Comparison of ENCODE assay signal across 11 cellular contexts in genomic region chr6:31122803-31123706, GRCh38. TPM values are rescaled to one million over a fixed set of nuclear protein-coding genes. Genes with fewer than 3 reads are reported as not detected.
DNase-seq lines count a peak whose midpoint lies in the region; TF ChIP-seq lines count a peak whose summit lies in the region.
"Had no signal": no experiment of that assay in that cellular context is flagged by ENCODE, and none has a peak within 500 bp of the region (broad histone marks: within the 10 kb centered on the region; RNA-seq: fewer than 3 reads in every experiment).

No MANE protein-coding gene starts in this region.

- no peak overlapping the region for H3K4me3 ChIP-seq in uterus

- intact Hi-C loops in uterus (cut with DNase I; ENCODE audit: low total_unique reads), result no loop called here

- no peak for TF ChIP-seq POLR2A in uterus (IDR thresholded peaks at IDR 0.05)

- peak; percentile 13 for DNase-seq in SIG-M5 treated with dmso at 0.1 percent for 504 hours (lab: John Stamatoyannopoulos, UW; ENCODE audit: unreplicated experiment)
- DNase-seq in SIG-M5 (lab: John Stamatoyannopoulos, UW), result no peak
- peak; percentile 91 for DNase-seq in dermis blood vessel endothelial cell
- DNase-seq in medulla oblongata (ENCODE audit: extremely low spot score), result peak; percentile 61
- DNase-seq in uterus, result peak; percentile 70 to 84
- DNase-seq in SK-N-DZ (ENCODE audit: low spot score), result no peak
- no peak for DNase-seq in NCI-H510A treated with DMSO at 0.1 percent for 48 hours (lab: John Stamatoyannopoulos, UW)
- no peak for DNase-seq in activated CD4-positive, alpha-beta T cell treated with anti-CD3 and anti-CD28 coated beads for 1 hour
- DNase-seq: CD4-positive, CD25-positive, alpha-beta regulatory T cell; central memory CD4-positive, alpha-beta T cell; stimulated activated CD4-positive, alpha-beta T cell treated with anti-CD3 and anti-CD28 coated beads, Interleukin-15, amount 100 ng/mL, for 24 hours had no signal

- H3K36me3 ChIP-seq in uterus, result no peaks in the 10 kb centered on the region

- no peaks in the 10 kb centered on the region for H3K27me3 ChIP-seq in uterus

- H3K4me1 ChIP-seq in uterus, result no peaks in the 10 kb centered on the region

- peak overlapping the region; percentile 50 to 63 for H3K27ac ChIP-seq in uterus

- no peak for TF ChIP-seq CTCF in uterus (IDR thresholded peaks at IDR 0.05)

- no peaks in the 10 kb centered on the region for H3K9me3 ChIP-seq in uterus

RNA-seq across cellular contexts. Expression of gene CDSN, which starts 2.8 kb away (rescaled TPM):
- total RNA-seq in dermis blood vessel endothelial cell (not detected in 2 replicates), uterus (under 1 TPM in 1 of 4 donors, not detected in 3; 0.28 TPM)
- polyA plus RNA-seq in SK-N-DZ (2014; cell fraction: cytosol; rRNA removed), result not detected in 2 replicates
- polyA plus RNA-seq in SK-N-DZ (2014; cell fraction: nucleus; rRNA removed), result not detected in 2 replicates
- total RNA-seq: CD4-positive, CD25-positive, alpha-beta regulatory T cell had no signal
- polyA plus RNA-seq: CD4-positive, CD25-positive, alpha-beta regulatory T cell had no signal

RNA-seq across cellular contexts. Expression of gene PSORS1C1, which starts 8.5 kb away (rescaled TPM):
- 0.17 and 4.7 TPM in 2 replicates for total RNA-seq in dermis blood vessel endothelial cell
- total RNA-seq in uterus, result 1 to 10 TPM in 1 of 4 donors, under 1 TPM in 3; under 0.01 to 4.5 (median 0.54) TPM
- polyA plus RNA-seq in SK-N-DZ (2014; cell fraction: cytosol; rRNA removed), result 0.16 TPM in 1 of 2 replicates, not detected in the other
- not detected in 2 replicates for polyA plus RNA-seq in SK-N-DZ (2014; cell fraction: nucleus; rRNA removed)
- total RNA-seq: CD4-positive, CD25-positive, alpha-beta regulatory T cell had no signal
- polyA plus RNA-seq: CD4-positive, CD25-positive, alpha-beta regulatory T cell had no signal

RNA-seq across cellular contexts. Expression of gene C6orf15, which starts 10.7 kb away (rescaled TPM):
- total RNA-seq in dermis blood vessel endothelial cell (0.14 TPM in 1 of 2 replicates, not detected in the other), uterus (under 1 TPM in 1 of 4 donors, not detected in 3; 0.35 TPM)
- not detected in 2 replicates for polyA plus RNA-seq in SK-N-DZ (2014; cell fraction: cytosol; rRNA removed)
- not detected in 2 replicates for polyA plus RNA-seq in SK-N-DZ (2014; cell fraction: nucleus; rRNA removed)
- total RNA-seq: CD4-positive, CD25-positive, alpha-beta regulatory T cell had no signal
- polyA plus RNA-seq: CD4-positive, CD25-positive, alpha-beta regulatory T cell had no signal

RNA-seq across cellular contexts. Expression of gene PSORS1C2, which starts 15.8 kb away (rescaled TPM):
- total RNA-seq in dermis blood vessel endothelial cell (not detected in 2 replicates), uterus (not detected)
- not detected in 2 replicates for polyA plus RNA-seq in SK-N-DZ (2014; cell fraction: cytosol; rRNA removed)
- polyA plus RNA-seq in SK-N-DZ (2014; cell fraction: nucleus; rRNA removed), result not detected in 2 replicates
- total RNA-seq: CD4-positive, CD25-positive, alpha-beta regulatory T cell had no signal
- polyA plus RNA-seq: CD4-positive, CD25-positive, alpha-beta regulatory T cell had no signal

RNA-seq across cellular contexts. Expression of gene CCHCR1, which starts 34.5 kb away (rescaled TPM):
- total RNA-seq in dermis blood vessel endothelial cell, result 12.3 and 18.1 TPM in 2 replicates
- 10 to 100 TPM in 2 of 4 donors, 1 to 10 TPM in 1, under 1 TPM in 1; 0.59 to 28.1 (median 12.5) TPM for total RNA-seq in uterus
- polyA plus RNA-seq in SK-N-DZ (2014; cell fraction: cytosol; rRNA removed), result 12.4 and 17.8 TPM in 2 replicates
- 43.4 and 70.5 TPM in 2 replicates for polyA plus RNA-seq in SK-N-DZ (2014; cell fraction: nucleus; rRNA removed)

Comparison
In these comparisons a context has a peak if more than half of its experiments do, and no peak if none do; other contexts are left out.
1. DNase-seq: peak in SIG-M5 treated with dmso at 0.1 percent for 504 hours (single experiment), dermis blood vessel endothelial cell (single experiment), medulla oblongata (single experiment) and uterus (2 of 2); none in SIG-M5 (single experiment), SK-N-DZ (single experiment), NCI-H510A treated with DMSO at 0.1 percent for 48 hours (single experiment) and activated CD4-positive, alpha-beta T cell treated with anti-CD3 and anti-CD28 coated beads for 1 hour (single experiment).